14 cellular contexts compared by ENCODE assay signal in genomic region chr12:118840399-118840798, GRCh38.
DNase-seq lines count a peak whose midpoint lies in the region; ATAC-seq and TF ChIP-seq lines count a peak whose summit lies in the region.
"Had no signal": no experiment of that assay in that cellular context is flagged by ENCODE, and none has a peak within 500 bp of the region (broad histone marks: within the 10 kb centered on the region; RNA-seq: fewer than 3 reads in every experiment).

No MANE protein-coding gene starts in this region.

- H3K36me3 Mint-ChIP-seq in endodermal cell (ENCODE audit: low read depth), result no peaks in the 10 kb centered on the region
- H3K36me3 Mint-ChIP-seq in T-helper 17 cell (ENCODE audit: low read depth), result no peaks in the 10 kb centered on the region
- H3K36me3 Mint-ChIP-seq: CD4-positive, alpha-beta memory T cell had no signal

- no peak overlapping the region for H3K4me2 ChIP-seq in GM23248 (ENCODE audit: unreplicated experiment)

- no peak for DNase-seq in BE2C
- peak; percentile 39 for DNase-seq in NB4 (ENCODE audit: low read depth)
- peak; percentile 72 for DNase-seq in endodermal cell
- no peak for DNase-seq in T-helper 17 cell
- DNase-seq in GM23248, result no peak
- DNase-seq: activated CD8-positive, alpha-beta memory T cell treated with anti-CD3 and anti-CD28 coated beads, Interleukin-2, amount 50 U/mL, for 4 hours; adrenal gland; CD4-positive, alpha-beta memory T cell; colonic mucosa; stomach had no signal

- ATAC-seq in T-helper 17 cell (no peak), HG03039 (IDR thresholded peaks at IDR 0.05; ENCODE audit: unreplicated experiment) (no peak), GM19455 (IDR thresholded peaks at IDR 0.05; ENCODE audit: unreplicated experiment) (no peak)

- H3K4me3 Mint-ChIP-seq in endodermal cell (no peak overlapping the region), T-helper 17 cell (no peak overlapping the region)
- H3K4me3 Mint-ChIP-seq: CD4-positive, alpha-beta memory T cell had no signal

- H3K9me3 ChIP-seq in BE2C (no peaks in the 10 kb centered on the region), endodermal cell (ENCODE audit: control insufficient read depth, low read length) (no peaks in the 10 kb centered on the region), T-helper 17 cell (ENCODE audit: control insufficient read depth, low read length, poor library complexity, severe bottlenecking) (no peaks in the 10 kb centered on the region), GM23248 (ENCODE audit: low read depth) (no peaks in the 10 kb centered on the region)
- H3K9me3 ChIP-seq: adrenal gland, colonic mucosa, right atrium auricular region, stomach had no signal

- H3F3A ChIP-seq in GM23248 (ENCODE audit: insufficient read depth), result no peaks in the 10 kb centered on the region

- H3K4me1 ChIP-seq in BE2C (no peaks in the 10 kb centered on the region), endodermal cell (ENCODE audit: control insufficient read depth, insufficient read depth, low read length) (no peaks in the 10 kb centered on the region), GM23248 (ENCODE audit: insufficient read depth) (no peaks in the 10 kb centered on the region)
- H3K4me1 ChIP-seq: adrenal gland, colonic mucosa, right atrium auricular region, stomach had no signal

- TF ChIP-seq CTCF in BE2C (IDR thresholded peaks at IDR 0.05; ENCODE audit: low read depth, low read length) (peak; percentile 55), GM12872 (IDR thresholded peaks at IDR 0.05; ENCODE audit: insufficient read depth, low read depth, low read length) (peak; percentile 50), NB4 (IDR thresholded peaks at IDR 0.05; ENCODE audit: low read depth, low read length) (peak; percentile 52), endodermal cell (conservative IDR thresholded peaks at IDR 0.05) (peak; percentile 75)

- H3K4me1 Mint-ChIP-seq in endodermal cell, result no peaks in the 10 kb centered on the region
- H3K4me1 Mint-ChIP-seq in T-helper 17 cell, result no peaks in the 10 kb centered on the region
- H3K4me1 Mint-ChIP-seq: CD4-positive, alpha-beta memory T cell had no signal

- no peak overlapping the region for H3K9ac ChIP-seq in endodermal cell (ENCODE audit: extremely low read depth, low read length, poor library complexity, severe bottlenecking)
- H3K9ac ChIP-seq in GM23248, result no peak overlapping the region

- H3K27me3 ChIP-seq in BE2C (no peaks in the 10 kb centered on the region), endodermal cell (ENCODE audit: control insufficient read depth, insufficient read depth, low read length, poor library complexity, severe bottlenecking) (peaks cover 5% of the 10 kb centered on the region), GM23248 (replicated peaks; ENCODE audit: insufficient read depth) (no peaks in the 10 kb centered on the region)
- H3K27me3 ChIP-seq: adrenal gland, colonic mucosa, right atrium auricular region had no signal

- H3K27me3 Mint-ChIP-seq in endodermal cell (ENCODE audit: insufficient read depth) (peaks cover 21% of the 10 kb centered on the region), T-helper 17 cell (no peaks in the 10 kb centered on the region)
- H3K27me3 Mint-ChIP-seq: CD4-positive, alpha-beta memory T cell had no signal

- H3K27ac ChIP-seq in endodermal cell (ENCODE audit: low read depth, low read length), result no peak overlapping the region
- H3K27ac ChIP-seq in GM23248, result no peak overlapping the region
- H3K27ac ChIP-seq: adrenal gland, colonic mucosa, right atrium auricular region, stomach had no signal

- H3K36me3 ChIP-seq in BE2C (no peaks in the 10 kb centered on the region), endodermal cell (ENCODE audit: control insufficient read depth, insufficient read depth, low read length) (no peaks in the 10 kb centered on the region), GM23248 (ENCODE audit: low read depth) (no peaks in the 10 kb centered on the region)
- H3K36me3 ChIP-seq: adrenal gland, colonic mucosa, right atrium auricular region, stomach had no signal

- no peaks in the 10 kb centered on the region for H4K20me1 ChIP-seq in GM23248 (ENCODE audit: insufficient read depth)

- H3K9me3 Mint-ChIP-seq in endodermal cell, result no peaks in the 10 kb centered on the region

- no peak overlapping the region for H2AFZ ChIP-seq in GM23248

- no peaks in the 10 kb centered on the region for H3K9me2 ChIP-seq in GM23248 (ENCODE audit: insufficient read depth)

- H3K27ac Mint-ChIP-seq in endodermal cell (no peak overlapping the region), T-helper 17 cell (no peak overlapping the region)
- H3K27ac Mint-ChIP-seq: CD4-positive, alpha-beta memory T cell had no signal

- TF ChIP-seq POLR2A in NB4 (IDR thresholded peaks at IDR 0.05; ENCODE audit: extremely low read depth, insufficient read length), result no peak

- in situ Hi-C loops in GM23248 (cut with MboI), result no loop called here

- H3K4me3 ChIP-seq in BE2C (ENCODE audit: low read depth, low read length), result no peak overlapping the region
- no peak overlapping the region for H3K4me3 ChIP-seq in NB4 (ENCODE audit: low read depth, low read length)
- no peak overlapping the region for H3K4me3 ChIP-seq in endodermal cell (ENCODE audit: low read length)
- H3K4me3 ChIP-seq in GM23248, result no peak overlapping the region
- H3K4me3 ChIP-seq: adrenal gland, colonic mucosa, right atrium auricular region, stomach had no signal

- no peaks in the 10 kb centered on the region for H3K79me2 ChIP-seq in GM23248 (ENCODE audit: insufficient read depth)

Comparison
In these comparisons a context has a peak if more than half of its experiments do, and no peak if none do; other contexts are left out.
1. DNase-seq: peak in NB4 (single experiment) and endodermal cell (single experiment); none in BE2C (single experiment), T-helper 17 cell (0 of 3) and GM23248 (single experiment).
2. Peak in every context shown above with its lines, with median percentiles within 50 percentile points of each other: CTCF ChIP-seq.